Comparison of ENCODE assay signal across 16 cellular contexts in the genomic region with DNA sequence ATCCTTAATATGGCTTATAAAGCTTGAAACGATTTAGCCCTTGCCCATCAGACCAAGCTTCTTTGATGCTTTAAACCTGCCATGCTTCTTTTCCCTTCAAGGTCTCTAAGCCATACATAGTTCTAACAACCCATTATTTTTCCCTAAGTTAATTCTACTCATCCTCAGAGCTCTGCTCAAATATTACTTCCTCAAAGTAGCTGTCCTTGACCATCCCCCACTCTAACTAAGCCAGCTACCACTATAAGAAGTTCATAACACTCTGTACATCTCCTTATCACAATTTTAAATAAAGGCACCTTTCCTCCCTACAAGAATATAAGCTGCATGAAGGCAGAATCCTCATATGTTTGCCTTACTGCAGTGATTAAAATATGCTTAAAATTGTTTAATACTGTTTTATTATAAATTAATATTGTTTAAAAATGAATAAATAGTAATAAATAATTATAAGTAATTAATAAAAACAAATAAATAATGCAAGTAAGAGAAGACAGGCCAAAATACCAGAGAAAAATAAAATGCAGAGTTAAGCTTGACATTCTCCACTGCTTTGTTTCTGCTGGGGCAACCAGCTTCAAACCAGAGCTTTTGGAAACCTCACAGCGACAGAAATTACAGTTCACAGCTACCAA.
"Had no signal": no experiment of that assay in that cellular context is flagged by ENCODE, and none has a peak within 500 bp of the region (broad histone marks: within the 10 kb centered on the region; RNA-seq: fewer than 3 reads in every experiment).

No MANE protein-coding gene starts in this region.

- H3K27ac Mint-ChIP-seq: activated CD4-positive, alpha-beta memory T cell treated with anti-CD3 and anti-CD28 coated beads, Interleukin-2, amount 10 ng/mL, durations not matched to agents 7 days and 5 days; activated naive CD8-positive, alpha-beta T cell treated with anti-CD3 and anti-CD28 coated beads, Interleukin-2, amount 50 U/mL, for 24 hours had no signal

- H3K27me3 ChIP-seq: esophagus squamous epithelium, neutrophil, right atrium auricular region, thyroid gland, uterus had no signal

- H3K27ac ChIP-seq: esophagus squamous epithelium, lower lobe of right lung, neutrophil, right atrium auricular region, skin epidermis, thyroid gland, uterus had no signal

- H3K36me3 ChIP-seq: lower lobe of right lung, right atrium auricular region, thyroid gland, uterus had no signal

- H3K4me1 Mint-ChIP-seq: activated CD4-positive, alpha-beta memory T cell treated with anti-CD3 and anti-CD28 coated beads, Interleukin-2, amount 10 ng/mL, durations not matched to agents 7 days and 5 days; activated naive CD8-positive, alpha-beta T cell treated with anti-CD3 and anti-CD28 coated beads, Interleukin-2, amount 50 U/mL, for 24 hours had no signal

- H3K4me3 Mint-ChIP-seq: activated CD4-positive, alpha-beta memory T cell treated with anti-CD3 and anti-CD28 coated beads, Interleukin-2, amount 10 ng/mL, durations not matched to agents 7 days and 5 days; activated naive CD8-positive, alpha-beta T cell treated with anti-CD3 and anti-CD28 coated beads, Interleukin-2, amount 50 U/mL, for 24 hours; naive thymus-derived CD8-positive, alpha-beta T cell had no signal

- H3K4me1 ChIP-seq: right atrium auricular region, thyroid gland, uterus had no signal

- H3K4me3 ChIP-seq: esophagus squamous epithelium, lower lobe of right lung, right atrium auricular region, skin epidermis, thyroid gland, uterus had no signal

- ATAC-seq: activated naive CD8-positive, alpha-beta T cell treated with anti-CD3 and anti-CD28 coated beads, Interleukin-2, amount 50 U/mL, for 24 hours; left cardiac atrium; lower lobe of right lung; naive thymus-derived CD8-positive, alpha-beta T cell had no signal

- H3K9me3 ChIP-seq: neutrophil, thyroid gland had no signal

- H3K27me3 Mint-ChIP-seq: activated CD4-positive, alpha-beta memory T cell treated with anti-CD3 and anti-CD28 coated beads, Interleukin-2, amount 10 ng/mL, durations not matched to agents 7 days and 5 days; activated naive CD8-positive, alpha-beta T cell treated with anti-CD3 and anti-CD28 coated beads, Interleukin-2, amount 50 U/mL, for 24 hours; naive thymus-derived CD8-positive, alpha-beta T cell had no signal

- DNase-seq: activated CD4-positive, alpha-beta memory T cell treated with anti-CD3 and anti-CD28 coated beads, Interleukin-2, amount 10 ng/mL, durations not matched to agents 7 days and 5 days; activated CD4-positive, alpha-beta T cell treated with anti-CD3 and anti-CD28 coated beads for 1 hour; activated CD8-positive, alpha-beta memory T cell treated with anti-CD3 and anti-CD28 coated beads, Interleukin-2, amount 50 U/mL, for 4 hours; activated naive CD8-positive, alpha-beta T cell treated with anti-CD3 and anti-CD28 coated beads, Interleukin-2, amount 50 U/mL, for 24 hours; esophagus squamous epithelium; foreskin fibroblast; glutamatergic neuron; left cardiac atrium; lower lobe of right lung; naive thymus-derived CD8-positive, alpha-beta T cell; posterior cingulate gyrus; thyroid gland; uterus had no signal
